1 cellular context compared by ENCODE assay signal in the genomic region with DNA sequence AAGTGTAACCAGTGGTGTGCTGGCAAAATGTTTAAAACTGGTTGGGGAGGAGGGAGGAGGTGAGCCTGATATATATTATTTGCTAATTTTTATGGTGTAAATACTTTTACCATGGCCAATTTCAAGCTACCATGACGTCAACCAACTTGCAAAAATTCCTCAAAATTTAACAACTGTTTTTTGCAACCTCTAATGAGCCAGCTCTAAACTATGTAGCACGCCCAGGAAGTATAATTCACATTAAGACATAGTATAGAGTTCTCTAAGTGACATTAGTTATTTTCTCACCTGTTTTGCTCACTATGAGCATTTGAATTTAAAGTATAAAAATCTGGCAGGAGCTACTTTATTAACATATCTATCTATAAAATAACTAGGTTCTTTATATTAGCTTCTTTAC.
TF ChIP-seq lines count a peak whose summit lies in the region.

No MANE protein-coding gene starts in this region.

TF ChIP-seq in A549, 52 proteins besides CTCF, POLR2A, EP300 and RAD21 (continued from another document):
- TF ChIP-seq, protein P1, sequence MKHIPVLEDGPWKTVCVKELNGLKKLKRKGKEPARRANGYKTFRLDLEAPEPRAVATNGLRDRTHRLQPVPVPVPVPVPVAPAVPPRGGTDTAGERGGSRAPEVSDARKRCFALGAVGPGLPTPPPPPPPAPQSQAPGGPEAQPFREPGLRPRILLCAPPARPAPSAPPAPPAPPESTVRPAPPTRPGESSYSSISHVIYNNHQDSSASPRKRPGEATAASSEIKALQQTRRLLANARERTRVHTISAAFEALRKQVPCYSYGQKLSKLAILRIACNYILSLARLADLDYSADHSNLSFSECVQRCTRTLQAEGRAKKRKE (CRISPR knock-in tag; IDR thresholded peaks at IDR 0.05; ENCODE audit: low read depth), result no peak
- TF ChIP-seq ZFP36 (IDR thresholded peaks at IDR 0.05; ENCODE audit: borderline replicate concordance, partially characterized antibody) (no peak), JUN (IDR thresholded peaks at IDR 0.05) (no peak), RFX5 (IDR thresholded peaks at IDR 0.05) (no peak), NR3C1 (IDR thresholded peaks at IDR 0.05) (no peak)
- TF ChIP-seq, protein P2, sequence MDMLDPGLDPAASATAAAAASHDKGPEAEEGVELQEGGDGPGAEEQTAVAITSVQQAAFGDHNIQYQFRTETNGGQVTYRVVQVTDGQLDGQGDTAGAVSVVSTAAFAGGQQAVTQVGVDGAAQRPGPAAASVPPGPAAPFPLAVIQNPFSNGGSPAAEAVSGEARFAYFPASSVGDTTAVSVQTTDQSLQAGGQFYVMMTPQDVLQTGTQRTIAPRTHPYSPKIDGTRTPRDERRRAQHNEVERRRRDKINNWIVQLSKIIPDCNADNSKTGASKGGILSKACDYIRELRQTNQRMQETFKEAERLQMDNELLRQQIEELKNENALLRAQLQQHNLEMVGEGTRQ (IDR thresholded peaks at IDR 0.05), result no peak
TF ChIP-seq in A549: peak in this region for 0.
